In the genomic region with DNA sequence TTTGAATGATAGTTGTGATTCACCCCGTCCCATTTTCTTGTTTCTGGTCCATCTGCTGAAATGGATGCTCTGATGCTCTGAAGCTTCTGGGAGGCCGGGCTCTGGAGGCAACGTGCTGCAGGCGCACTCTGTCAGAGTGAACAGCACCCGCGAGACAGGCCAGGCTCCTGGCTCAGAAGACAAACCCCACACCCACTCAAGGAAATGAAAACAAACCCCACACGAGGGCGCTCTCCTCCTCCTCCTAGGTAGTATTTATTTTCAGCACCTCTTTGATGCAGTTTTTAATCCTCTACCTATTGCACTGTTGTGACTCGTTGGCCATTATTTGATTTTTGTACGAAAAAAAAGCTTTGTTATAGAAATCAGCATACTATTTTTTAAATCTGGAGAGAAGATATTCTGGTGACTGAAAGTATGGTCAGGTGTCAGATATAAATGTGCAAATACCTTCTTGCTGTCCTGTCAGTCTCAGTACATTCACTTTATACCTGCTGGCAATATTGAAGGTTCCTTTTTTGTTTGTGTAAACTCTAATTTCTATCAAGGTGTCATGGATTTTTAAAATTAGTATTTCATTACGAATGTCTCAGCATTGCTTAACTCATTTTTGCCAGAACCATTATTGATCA, we compare ENCODE assay signal across 8 cellular contexts. TPM values are rescaled to one million over a fixed set of nuclear protein-coding genes. Genes with fewer than 3 reads are reported as not detected.
DNase-seq lines count a peak whose midpoint lies in the region; ATAC-seq and TF ChIP-seq lines count a peak whose summit lies in the region.

No MANE protein-coding gene starts in this region.

- 25% methylated on average over 9 of the region's 11 CpGs for WGBS in right lobe of liver (ENCODE audit: insufficient coverage, low coverage, low lambda C conversion rate, missing lambda C conversion rate)

- no peaks in the 10 kb centered on the region for H3K9me3 ChIP-seq in right lobe of liver

- peak; percentile 61; the same call in 1 of the 2 replicates for TF ChIP-seq CTCF in LNCAP (IDR thresholded peaks at IDR 0.05)
- TF ChIP-seq CTCF in cardiac fibroblast (IDR thresholded peaks at IDR 0.05; ENCODE audit: low read depth, low read length): peak; percentile 43
- peak in 3 of 4 donors; percentile 37 to 43 (median 39) for TF ChIP-seq CTCF in right lobe of liver (IDR thresholded peaks at IDR 0.05)

- no peaks in the 10 kb centered on the region for H3K27me3 ChIP-seq in right lobe of liver

- no peak for TF ChIP-seq POLR2A in right lobe of liver (IDR thresholded peaks at IDR 0.05)

- peak; percentile 58 for DNase-seq in ELF-1 (ENCODE audit: low read depth, low spot score)
- peak; percentile 29 for DNase-seq in activated CD4-positive, CD25-positive, alpha-beta regulatory T cell treated with anti-CD3 and anti-CD28 coated beads, Interleukin-2, amount 50 U/mL, for 16 hours (ENCODE audit: low read depth, low spot score)
- DNase-seq in cardiac fibroblast (ENCODE audit: low read depth in 2 of 2): peak; percentile 55 to 70
- no peak for DNase-seq in right lobe of liver
- peak; percentile 28 to 32 for DNase-seq in stimulated activated CD8-positive, alpha-beta memory T cell treated with anti-CD3 and anti-CD28 coated beads, Interleukin-15, amount 100 ng/mL, for 48 hours (ENCODE audit: low read depth in 2 of 2)

- H3K36me3 ChIP-seq in right lobe of liver: no peaks in the 10 kb centered on the region

- no peaks in the 10 kb centered on the region for H3K4me1 ChIP-seq in right lobe of liver

- intact Hi-C loops in right lobe of liver (cut with DNase I): no loop called here

- H3K4me3 ChIP-seq in cardiac fibroblast (replicated peaks in 1 of 2; ENCODE audit: low read depth in 2 of 2, low read length in 2 of 2) (no peak overlapping the region), right lobe of liver (no peak overlapping the region)

- ATAC-seq in right lobe of liver (peak; percentile 49 to 58 (median 54)), HG02571 (IDR thresholded peaks at IDR 0.05; ENCODE audit: unreplicated experiment) (no peak), GM21360 (IDR thresholded peaks at IDR 0.05; ENCODE audit: unreplicated experiment) (no peak)

- no peak overlapping the region for H3K27ac ChIP-seq in right lobe of liver

RNA-seq across cellular contexts. Expression of a gene that starts 10.3 kb away (rescaled TPM):
- total RNA-seq in right lobe of liver: under 1 TPM; 0.19 to 0.88 (median 0.50) TPM

RNA-seq across cellular contexts. Expression of a gene that starts 42.5 kb away (rescaled TPM):
- not detected for total RNA-seq in right lobe of liver

Comparison
In these comparisons a context has a peak if more than half of its experiments do, and no peak if none do; other contexts are left out.
1. DNase-seq: peak in ELF-1 (single experiment), activated CD4-positive, CD25-positive, alpha-beta regulatory T cell treated with anti-CD3 and anti-CD28 coated beads, Interleukin-2, amount 50 U/mL, for 16 hours (single experiment), cardiac fibroblast (2 of 2) and stimulated activated CD8-positive, alpha-beta memory T cell treated with anti-CD3 and anti-CD28 coated beads, Interleukin-15, amount 100 ng/mL, for 48 hours (2 of 2); none in right lobe of liver (0 of 3).
2. ATAC-seq: peak in right lobe of liver (4 of 4); none in HG02571 (single experiment) and GM21360 (single experiment).
3. Peak in every context shown above with its lines, with median percentiles within 50 percentile points of each other: CTCF ChIP-seq.